In genomic region chr1:159917533-159917932, GRCh38 we compare ENCODE assay signal across 12 cellular contexts. TPM values are rescaled to one million over a fixed set of nuclear protein-coding genes. Genes with fewer than 3 reads are reported as not detected.
DNase-seq lines count a peak whose midpoint lies in the region; ATAC-seq and TF ChIP-seq lines count a peak whose summit lies in the region.
"Had no signal": no experiment of that assay in that cellular context is flagged by ENCODE, and none has a peak within 500 bp of the region (broad histone marks: within the 10 kb centered on the region; RNA-seq: fewer than 3 reads in every experiment).

No MANE protein-coding gene starts in this region.

- TF ChIP-seq CTCF in breast epithelium (IDR thresholded peaks at IDR 0.05) (no peak), neutrophil (IDR thresholded peaks at IDR 0.05) (no peak), GM13977 (IDR thresholded peaks at IDR 0.05; ENCODE audit: extremely low read depth, insufficient read depth, missing control alignments) (no peak)

- in situ Hi-C loops in GM13977 (cut with MboI; ENCODE audit: low pct_unique_long_range_greater_than_20kb, low sequenced_read_pairs, unreplicated experiment), result no loop called here

- ATAC-seq in CD4-positive, CD25-positive, alpha-beta regulatory T cell (ENCODE audit: low read depth in 2 of 2), result no peak

- H3K4me1 Mint-ChIP-seq in CD4-positive, CD25-positive, alpha-beta regulatory T cell, result peaks cover 20 to 82% (median 45%) of the 10 kb centered on the region in 4 donors
- peaks cover 45 to 47% (median 45%) of the 10 kb centered on the region in 3 donors for H3K4me1 Mint-ChIP-seq in IgD-negative memory B cell

- H3K27me3 Mint-ChIP-seq in CD4-positive, CD25-positive, alpha-beta regulatory T cell, result no peaks in the 10 kb centered on the region
- H3K27me3 Mint-ChIP-seq in IgD-negative memory B cell, result no peaks in the 10 kb centered on the region

- no peak overlapping the region for H3K4me3 Mint-ChIP-seq in CD4-positive, CD25-positive, alpha-beta regulatory T cell
- peak overlapping the region in 3 of 4 donors; percentile 10 to 55 (median 44) for H3K4me3 Mint-ChIP-seq in IgD-negative memory B cell

- peaks cover 0 to under 1% (median 0%) of the 10 kb centered on the region in 7 donors for H3K9me3 Mint-ChIP-seq in CD4-positive, CD25-positive, alpha-beta regulatory T cell
- H3K9me3 Mint-ChIP-seq in IgD-negative memory B cell, result no peaks in the 10 kb centered on the region

- no peaks in the 10 kb centered on the region for H3K27me3 ChIP-seq in CD4-positive, CD25-positive, alpha-beta regulatory T cell (ENCODE audit: control insufficient read depth, insufficient read depth, low read length)
- H3K27me3 ChIP-seq in breast epithelium (no peaks in the 10 kb centered on the region), neutrophil (no peaks in the 10 kb centered on the region)
- H3K27me3 ChIP-seq: thyroid gland had no signal

- H3K9me3 ChIP-seq in CD4-positive, CD25-positive, alpha-beta regulatory T cell (ENCODE audit: control insufficient read depth in 2 of 2, low read length in 2 of 2), result no peaks in the 10 kb centered on the region
- H3K9me3 ChIP-seq in breast epithelium (no peaks in the 10 kb centered on the region), neutrophil (no peaks in the 10 kb centered on the region)
- H3K9me3 ChIP-seq: thyroid gland had no signal

- H3K36me3 ChIP-seq in CD4-positive, CD25-positive, alpha-beta regulatory T cell (ENCODE audit: control insufficient read depth, insufficient read depth, low read length), result peaks cover 46% of the 10 kb centered on the region
- H3K36me3 ChIP-seq in breast epithelium (peaks cover 5% of the 10 kb centered on the region), neutrophil (peaks cover 73% of the 10 kb centered on the region)

- H3K4me3 ChIP-seq in CD4-positive, CD25-positive, alpha-beta regulatory T cell (ENCODE audit: low read depth, low read length), result no peak overlapping the region
- no peak overlapping the region for H3K4me3 ChIP-seq in breast epithelium
- no peak overlapping the region for H3K4me3 ChIP-seq in neutrophil (ENCODE audit: low read depth in 1 of 2, low read length in 1 of 2)
- H3K4me3 ChIP-seq: thyroid gland had no signal

- no peak for TF ChIP-seq POLR2A in breast epithelium (IDR thresholded peaks at IDR 0.05)

- no peak for DNase-seq in CD4-positive, CD25-positive, alpha-beta regulatory T cell
- DNase-seq in breast epithelium (ENCODE audit: low spot score in 2 of 2), result no peak
- no peak for DNase-seq in GM13977 (ENCODE audit: low spot score)
- DNase-seq in HuH-7 (ENCODE audit: low spot score), result no peak
- DNase-seq in inferior parietal cortex (ENCODE audit: extremely low spot score), result no peak
- DNase-seq in GM03348 (ENCODE audit: low spot score), result no peak
- DNase-seq: HCEC 1CT; stimulated activated CD4-positive, alpha-beta T cell treated with anti-CD3 and anti-CD28 coated beads, Interleukin-2, amount 100 ng/mL, for 48 hours; thyroid gland had no signal

- peaks cover 46% of the 10 kb centered on the region for H3K36me3 Mint-ChIP-seq in CD4-positive, CD25-positive, alpha-beta regulatory T cell
- H3K36me3 Mint-ChIP-seq in IgD-negative memory B cell, result peaks cover 9% of the 10 kb centered on the region

- intact Hi-C loops in breast epithelium (cut with DNase I; ENCODE audit: low total_unique reads), result no loop called here

- H3K27ac ChIP-seq in CD4-positive, CD25-positive, alpha-beta regulatory T cell (ENCODE audit: insufficient read depth, low read length, poor library complexity, severe bottlenecking), result no peak overlapping the region
- H3K27ac ChIP-seq in breast epithelium (peak overlapping the region; percentile 33 to 76), neutrophil (peak overlapping the region; percentile 97)
- H3K27ac ChIP-seq: thyroid gland had no signal

- H3K27ac Mint-ChIP-seq in CD4-positive, CD25-positive, alpha-beta regulatory T cell, result peak overlapping the region; percentile 73 to 92 (median 80)
- peak overlapping the region in 2 of 3 donors; percentile 87 to 97 for H3K27ac Mint-ChIP-seq in IgD-negative memory B cell

- H3K4me1 ChIP-seq in CD4-positive, CD25-positive, alpha-beta regulatory T cell (ENCODE audit: control insufficient read depth, insufficient read depth, low read length, poor library complexity, severe bottlenecking), result peaks cover 44% of the 10 kb centered on the region
- peaks cover 0 to 11% of the 10 kb centered on the region in 2 donors for H3K4me1 ChIP-seq in breast epithelium
- H3K4me1 ChIP-seq in neutrophil (ENCODE audit: control insufficient read depth in 1 of 2, insufficient read depth in 1 of 2, low read depth in 1 of 2, low read length in 1 of 2), result peaks cover 33 to 59% of the 10 kb centered on the region in 2 experiments

RNA-seq across cellular contexts. Expression of gene TAGLN2, which starts 7.8 kb away (rescaled TPM):
- total RNA-seq in CD4-positive, CD25-positive, alpha-beta regulatory T cell, result 503 TPM
- 1,000 to 10,000 TPM in 2 of 4 donors, 100 to 1,000 TPM in 2; 723 to 1,055 (median 950) TPM for polyA plus RNA-seq in CD4-positive, CD25-positive, alpha-beta regulatory T cell
- polyA plus RNA-seq in IgD-negative memory B cell, result 1,399 TPM
- 100 to 1,000 TPM; 195 to 259 (median 231) TPM for total RNA-seq in breast epithelium

RNA-seq across cellular contexts. Expression of gene CFAP45, which starts 17.6 kb away (rescaled TPM):
- 7.2 TPM for total RNA-seq in CD4-positive, CD25-positive, alpha-beta regulatory T cell
- under 1 TPM in 3 of 4 donors, not detected in 1; 0.40 to 0.52 (median 0.44) TPM for polyA plus RNA-seq in CD4-positive, CD25-positive, alpha-beta regulatory T cell
- polyA plus RNA-seq in IgD-negative memory B cell, result 1.2 TPM
- 1 to 10 TPM in 2 of 3 donors, under 1 TPM in 1; 0.80 to 2.6 (median 2.6) TPM for total RNA-seq in breast epithelium

RNA-seq across cellular contexts. Expression of gene IGSF9, which starts 27.9 kb away (rescaled TPM):
- total RNA-seq in CD4-positive, CD25-positive, alpha-beta regulatory T cell, result not detected
- polyA plus RNA-seq in CD4-positive, CD25-positive, alpha-beta regulatory T cell, result under 1 TPM in 1 of 4 donors, not detected in 3; 0.23 TPM
- 0.08 TPM for polyA plus RNA-seq in IgD-negative memory B cell
- total RNA-seq in breast epithelium, result 1 to 10 TPM in 2 of 3 donors, not detected in 1; 5.9 to 8.0 TPM

RNA-seq across cellular contexts. Expression of gene SLAMF9, which starts 36.5 kb away (rescaled TPM):
- not detected for total RNA-seq in CD4-positive, CD25-positive, alpha-beta regulatory T cell
- polyA plus RNA-seq in CD4-positive, CD25-positive, alpha-beta regulatory T cell, result not detected
- polyA plus RNA-seq in IgD-negative memory B cell, result not detected
- total RNA-seq in breast epithelium, result not detected
- total RNA-seq: thyroid gland had no signal

RNA-seq across cellular contexts. Expression of gene VSIG8, which starts 55.1 kb away (rescaled TPM):
- not detected for total RNA-seq in CD4-positive, CD25-positive, alpha-beta regulatory T cell
- not detected for polyA plus RNA-seq in CD4-positive, CD25-positive, alpha-beta regulatory T cell
- not detected for polyA plus RNA-seq in IgD-negative memory B cell
- total RNA-seq in breast epithelium, result under 1 TPM in 2 of 3 donors, not detected in 1; 0.15 to 0.16 TPM
- total RNA-seq: omental fat pad had no signal

Comparison
In these comparisons a context has a peak if more than half of its experiments do, and no peak if none do; other contexts are left out.
1. H3K4me3 Mint-ChIP-seq: peak in IgD-negative memory B cell (3 of 4); none in CD4-positive, CD25-positive, alpha-beta regulatory T cell (0 of 4).